In the genomic region with DNA sequence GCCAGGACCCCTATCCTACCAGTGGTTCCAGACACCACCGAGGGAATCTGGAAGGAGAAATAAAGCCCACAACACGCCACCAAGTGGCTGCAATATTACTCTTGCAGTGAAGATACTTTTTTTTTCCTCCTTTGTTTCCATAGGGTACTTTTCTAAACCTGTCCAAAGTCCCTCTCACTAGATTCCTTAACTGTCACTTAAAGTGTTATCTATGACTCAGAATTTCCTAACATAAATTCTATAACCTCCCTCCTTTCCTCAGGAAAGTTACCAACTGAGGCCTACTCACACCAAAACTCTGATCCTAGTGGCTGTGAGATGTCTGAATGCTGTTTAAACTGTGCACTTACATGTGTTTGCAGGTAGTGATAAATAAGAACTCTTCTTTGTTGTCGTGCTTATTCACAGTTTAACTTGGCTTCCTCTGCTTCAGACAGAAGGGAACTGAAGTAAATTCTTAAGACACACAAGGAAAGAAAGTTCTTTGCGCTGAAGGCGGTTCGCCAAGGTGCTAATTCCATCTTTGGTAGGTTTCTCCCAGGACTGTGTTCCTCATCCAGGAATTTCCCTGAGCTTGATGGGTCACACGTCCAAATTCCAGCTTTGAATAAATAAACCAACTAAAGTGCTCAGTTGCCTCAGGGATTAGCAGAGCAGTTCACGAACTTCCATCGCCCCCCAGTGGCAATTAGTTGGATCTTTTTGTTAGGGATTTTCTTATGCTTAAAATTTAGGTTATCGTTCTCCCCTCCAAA, we compare ENCODE assay signal across 9 cellular contexts. TPM values are rescaled to one million over a fixed set of nuclear protein-coding genes. Genes with fewer than 3 reads are reported as not detected.
DNase-seq lines count a peak whose midpoint lies in the region; ATAC-seq, FAIRE-seq and TF ChIP-seq lines count a peak whose summit lies in the region.
"Had no signal": no experiment of that assay in that cellular context is flagged by ENCODE, and none has a peak within 500 bp of the region (broad histone marks: within the 10 kb centered on the region; RNA-seq: fewer than 3 reads in every experiment).

No MANE protein-coding gene starts in this region.

- H3K27ac Mint-ChIP-seq in activated CD4-positive, alpha-beta memory T cell treated with anti-CD3 and anti-CD28 coated beads, Interleukin-2, amount 10 ng/mL, durations not matched to agents 7 days and 5 days: no peak overlapping the region

- ATAC-seq in upper lobe of right lung (peak; percentile 44), GM21381 (IDR thresholded peaks at IDR 0.05; ENCODE audit: unreplicated experiment) (no peak), GM18505 (IDR thresholded peaks at IDR 0.05; ENCODE audit: unreplicated experiment) (no peak)

- H3K9me3 Mint-ChIP-seq in activated CD4-positive, alpha-beta memory T cell treated with anti-CD3 and anti-CD28 coated beads, Interleukin-2, amount 10 ng/mL, durations not matched to agents 7 days and 5 days: no peaks in the 10 kb centered on the region

- peaks cover 5% of the 10 kb centered on the region for H3K4me1 Mint-ChIP-seq in activated CD4-positive, alpha-beta memory T cell treated with anti-CD3 and anti-CD28 coated beads, Interleukin-2, amount 10 ng/mL, durations not matched to agents 7 days and 5 days

- H3K27me3 ChIP-seq in MG63 (no peaks in the 10 kb centered on the region), ascending aorta (no peaks in the 10 kb centered on the region), upper lobe of right lung (no peaks in the 10 kb centered on the region)

- TF ChIP-seq POLR2A in GM18505 (IDR thresholded peaks at IDR 0.05; ENCODE audit: borderline replicate concordance, extremely low read depth, insufficient read depth, insufficient read length): no peak

- H3K4me1 ChIP-seq in ascending aorta: no peaks in the 10 kb centered on the region
- H3K4me1 ChIP-seq in kidney (ENCODE audit: control insufficient read depth in 1 of 2, insufficient read depth in 1 of 2, low read depth in 1 of 2, low read length in 2 of 2): no peaks in the 10 kb centered on the region
- H3K4me1 ChIP-seq in upper lobe of right lung: no peaks in the 10 kb centered on the region

- H3K27me3 Mint-ChIP-seq in activated CD4-positive, alpha-beta memory T cell treated with anti-CD3 and anti-CD28 coated beads, Interleukin-2, amount 10 ng/mL, durations not matched to agents 7 days and 5 days: no peaks in the 10 kb centered on the region

- POLR2A ChIA-PET in activated CD4-positive, alpha-beta memory T cell treated with anti-CD3 and anti-CD28 coated beads, Interleukin-2, amount 10 ng/mL, durations not matched to agents 7 days and 5 days (lab: Charles Lee): no interaction called here

- DNase-seq in ELR (ENCODE audit: low read depth) (peak; percentile 71), MG63 (peak; percentile 39), ascending aorta (ENCODE audit: low spot score in 2 of 2) (peak in 1 of 2 donors; percentile 70), kidney (no peak), upper lobe of right lung (no peak)
- DNase-seq in activated CD4-positive, alpha-beta memory T cell treated with anti-CD3 and anti-CD28 coated beads, Interleukin-2, amount 10 ng/mL, durations not matched to agents 7 days and 5 days: no peak

- H3K27ac ChIP-seq in ascending aorta (peak overlapping the region; percentile 35 to 42), kidney (ENCODE audit: low read depth in 2 of 2, low read length in 2 of 2) (peak overlapping the region in 1 of 2 donors; percentile 53), upper lobe of right lung (no peak overlapping the region)
- H3K27ac ChIP-seq: skin epidermis had no signal

- H3K36me3 Mint-ChIP-seq in activated CD4-positive, alpha-beta memory T cell treated with anti-CD3 and anti-CD28 coated beads, Interleukin-2, amount 10 ng/mL, durations not matched to agents 7 days and 5 days (ENCODE audit: low read depth): no peaks in the 10 kb centered on the region

- intact Hi-C loops in ascending aorta (cut with DNase I): loop anchor here (2.0 to 10.0 kb wide), 5 partner anchors 268 to 912 kb away; no protein-coding TSS in a partner anchor
- intact Hi-C loops in kidney (cut with DNase I): no loop called here
- intact Hi-C loops in upper lobe of right lung (cut with DNase I): no loop called here

- no peak overlapping the region for H3K4me3 Mint-ChIP-seq in activated CD4-positive, alpha-beta memory T cell treated with anti-CD3 and anti-CD28 coated beads, Interleukin-2, amount 10 ng/mL, durations not matched to agents 7 days and 5 days

- TF ChIP-seq CTCF in ascending aorta (IDR thresholded peaks at IDR 0.05): peak in 2 of 3 experiments; percentile 28 to 54
- peak; percentile 21 for TF ChIP-seq CTCF in kidney (IDR thresholded peaks at IDR 0.05; ENCODE audit: borderline replicate concordance, extremely low read depth, insufficient read depth)
- peak; percentile 40 for TF ChIP-seq CTCF in upper lobe of right lung (IDR thresholded peaks at IDR 0.05)

- H3K9me3 ChIP-seq in MG63 (peaks cover 3% of the 10 kb centered on the region; the same call in 1 of the 2 replicates), ascending aorta (no peaks in the 10 kb centered on the region), kidney (ENCODE audit: control insufficient read depth in 1 of 2, low read length in 2 of 2) (no peaks in the 10 kb centered on the region), upper lobe of right lung (no peaks in the 10 kb centered on the region)

- H3K4me3 ChIP-seq in MG63 (no peak overlapping the region), ascending aorta (no peak overlapping the region), kidney (ENCODE audit: low read length in 2 of 2) (no peak overlapping the region), upper lobe of right lung (no peak overlapping the region)
- H3K4me3 ChIP-seq: skin epidermis had no signal

- CTCF ChIA-PET in activated CD4-positive, alpha-beta memory T cell treated with anti-CD3 and anti-CD28 coated beads, Interleukin-2, amount 10 ng/mL, durations not matched to agents 7 days and 5 days (lab: Charles Lee): no interaction called here

- FAIRE-seq in kidney (lab: Jason Lieb, UNC): peak; percentile 98

- H3K9ac ChIP-seq in kidney (ENCODE audit: low read length in 2 of 2): no peak overlapping the region

- H3K36me3 ChIP-seq in MG63 (peaks cover 12% of the 10 kb centered on the region), ascending aorta (no peaks in the 10 kb centered on the region), kidney (ENCODE audit: control insufficient read depth in 1 of 2, insufficient read depth in 2 of 2, low read length in 2 of 2) (no peaks in the 10 kb centered on the region), upper lobe of right lung (no peaks in the 10 kb centered on the region)

RNA-seq across cellular contexts. Expression of a gene that starts 10.7 kb away (rescaled TPM):
- 112 and 116 TPM in 2 replicates for total RNA-seq in MG63 (2014; rRNA removed; shearing (Covaris generic); ENCODE audit: low replicate concordance)
- total RNA-seq in ascending aorta: 65.0 TPM
- total RNA-seq in kidney: 23.4 TPM
- polyA plus RNA-seq in kidney (ENCODE audit: insufficient read depth, low read depth, low replicate concordance): 26.4 TPM
- total RNA-seq in upper lobe of right lung: 19.4 TPM
- 10 to 100 TPM; 18.7 to 20.8 TPM for total RNA-seq in activated CD4-positive, alpha-beta memory T cell treated with anti-CD3 and anti-CD28 coated beads, Interleukin-2, amount 10 ng/mL, durations not matched to agents 7 days and 5 days

Comparison
In these comparisons a context has a peak if more than half of its experiments do, and no peak if none do; other contexts are left out.
1. DNase-seq: peak in ELR (single experiment) and MG63 (single experiment); none in kidney (single experiment), upper lobe of right lung (single experiment) and activated CD4-positive, alpha-beta memory T cell treated with anti-CD3 and anti-CD28 coated beads, Interleukin-2, amount 10 ng/mL, durations not matched to agents 7 days and 5 days (single experiment).
2. Peak in every context shown above with its lines, with median percentiles within 50 percentile points of each other: CTCF ChIP-seq.